1 cellular context compared by ENCODE assay signal in the genomic region with DNA sequence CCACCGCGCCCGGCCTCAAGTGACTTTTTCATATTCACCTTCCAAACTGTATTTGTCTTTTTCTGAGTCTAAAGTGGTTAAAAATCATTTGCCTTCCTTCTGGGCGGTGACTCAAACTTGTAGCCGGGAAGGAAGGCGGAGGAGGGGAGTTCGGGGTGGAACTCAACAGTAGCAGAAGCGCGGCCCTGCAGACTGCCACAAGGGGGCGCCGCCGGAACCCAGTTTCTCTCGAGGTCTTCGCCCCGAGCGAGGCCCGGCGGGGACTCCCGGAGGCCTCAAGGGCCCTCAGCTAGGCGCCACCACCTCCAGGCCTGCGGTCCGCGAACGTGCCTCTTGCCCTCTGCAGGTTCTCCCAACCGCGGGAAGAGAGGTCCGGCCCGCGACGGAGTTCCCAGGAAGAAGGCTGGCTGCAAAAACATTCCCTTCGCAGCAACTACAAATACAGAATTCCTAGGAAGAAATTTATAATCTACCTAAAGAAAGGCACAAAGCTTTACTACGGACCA.
A peak's percentile ranks its signal among the peaks of the same experiment; 100 is the strongest.
TF ChIP-seq lines count a peak whose summit lies in the region.

No MANE protein-coding gene starts in this region.

TF ChIP-seq in HCT116, 20 proteins besides CTCF, POLR2A, EP300 and RAD21 (continued from another document):
- TF ChIP-seq, protein P1, sequence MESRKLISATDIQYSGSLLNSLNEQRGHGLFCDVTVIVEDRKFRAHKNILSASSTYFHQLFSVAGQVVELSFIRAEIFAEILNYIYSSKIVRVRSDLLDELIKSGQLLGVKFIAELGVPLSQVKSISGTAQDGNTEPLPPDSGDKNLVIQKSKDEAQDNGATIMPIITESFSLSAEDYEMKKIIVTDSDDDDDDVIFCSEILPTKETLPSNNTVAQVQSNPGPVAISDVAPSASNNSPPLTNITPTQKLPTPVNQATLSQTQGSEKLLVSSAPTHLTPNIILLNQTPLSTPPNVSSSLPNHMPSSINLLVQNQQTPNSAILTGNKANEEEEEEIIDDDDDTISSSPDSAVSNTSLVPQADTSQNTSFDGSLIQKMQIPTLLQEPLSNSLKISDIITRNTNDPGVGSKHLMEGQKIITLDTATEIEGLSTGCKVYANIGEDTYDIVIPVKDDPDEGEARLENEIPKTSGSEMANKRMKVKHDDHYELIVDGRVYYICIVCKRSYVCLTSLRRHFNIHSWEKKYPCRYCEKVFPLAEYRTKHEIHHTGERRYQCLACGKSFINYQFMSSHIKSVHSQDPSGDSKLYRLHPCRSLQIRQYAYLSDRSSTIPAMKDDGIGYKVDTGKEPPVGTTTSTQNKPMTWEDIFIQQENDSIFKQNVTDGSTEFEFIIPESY (IDR thresholded peaks at IDR 0.05; ENCODE audit: extremely low read depth, insufficient replicate concordance, low read length): no peak
- 0 out of 2 replicates have a peak, but pooled peaks have one; percentile 13 for TF ChIP-seq SRF (IDR thresholded peaks at IDR 0.05; ENCODE audit: low read depth)
- TF ChIP-seq MAX (IDR thresholded peaks at IDR 0.05): peak; percentile 84
- no peak for TF ChIP-seq JUND (IDR thresholded peaks at IDR 0.05)
